9 cellular contexts compared by ENCODE assay signal in genomic region chr22:39666495-39666894, GRCh38.
"Had no signal": no experiment of that assay in that cellular context is flagged by ENCODE, and none has a peak within 500 bp of the region (broad histone marks: within the 10 kb centered on the region; RNA-seq: fewer than 3 reads in every experiment).

No MANE protein-coding gene starts in this region.

- H3K9me3 ChIP-seq: HAP-1 had no signal

- H3K4me3 ChIP-seq: GM23248, HAP-1 had no signal

- FAIRE-seq: H54, HepG2 had no signal

- ATAC-seq: HCT116, HepG2 had no signal

- H2AFZ ChIP-seq: GM23248 had no signal

- H3K9ac ChIP-seq: GM23248 had no signal

- H3K36me3 ChIP-seq: HAP-1 had no signal

- H3K27ac ChIP-seq: GM23248, HL-60 had no signal

- DNase-seq: GM23248, GOT3, HFFc6, KBM-7 had no signal
